ENCODE assay signal across 3 cellular contexts in the genomic region with DNA sequence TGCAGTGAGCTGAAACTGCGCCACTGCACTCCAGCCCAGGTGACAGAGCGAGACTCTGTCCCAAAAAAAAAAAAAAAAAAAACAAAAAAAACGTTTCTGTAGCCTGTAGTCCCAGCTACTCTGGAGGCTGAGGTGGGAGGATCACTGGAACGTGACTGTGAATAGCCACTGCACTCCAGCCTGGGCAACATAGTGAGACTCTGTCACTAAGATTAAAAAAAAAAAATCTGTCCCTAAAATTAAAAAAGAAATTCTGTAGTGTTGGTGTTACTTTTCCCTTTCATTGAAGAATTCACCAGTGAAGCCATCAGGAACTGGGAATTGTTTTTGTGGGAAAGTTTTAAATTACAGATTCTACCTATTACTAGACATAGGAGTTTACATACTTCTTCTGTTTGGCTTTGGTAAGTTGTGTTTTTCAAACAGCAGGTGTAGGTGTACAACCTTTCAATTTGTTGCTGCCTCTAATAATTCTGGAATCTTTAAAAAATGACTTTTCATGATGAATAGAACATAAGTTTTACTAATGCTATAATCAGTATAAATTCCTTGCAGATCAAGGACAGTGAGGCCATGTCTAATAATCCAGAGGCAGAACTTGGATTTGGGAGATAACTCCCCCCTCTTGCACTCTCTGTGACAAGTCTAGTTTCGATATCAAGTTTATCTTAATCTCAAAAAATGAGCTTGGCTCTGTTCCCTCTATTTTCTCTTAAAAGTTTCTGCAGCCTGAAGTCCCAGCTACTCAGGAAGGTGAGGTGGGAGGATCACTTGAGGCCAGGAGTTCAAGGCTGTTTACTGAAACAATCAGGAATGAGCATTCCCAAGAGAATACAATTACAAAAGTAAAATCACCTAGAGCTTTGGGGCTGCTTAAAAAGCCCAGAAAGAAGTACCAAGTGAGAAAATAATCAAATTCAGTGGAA. TPM values are rescaled to one million over a fixed set of nuclear protein-coding genes. Genes with fewer than 3 reads are reported as not detected.
"Had no signal": no experiment of that assay in that cellular context is flagged by ENCODE, and none has a peak within 500 bp of the region (broad histone marks: within the 10 kb centered on the region; RNA-seq: fewer than 3 reads in every experiment).

No MANE protein-coding gene starts in this region.

RNA-seq across cellular contexts. Expression of a gene that starts 9.0 kb away (rescaled TPM):
- total RNA-seq: left lobe of liver, skeletal muscle tissue had no signal
- polyA plus RNA-seq: naive thymus-derived CD8-positive, alpha-beta T cell had no signal
